In genomic region chrX:50100188-50100587, GRCh38 we compare ENCODE assay signal across 8 cellular contexts.
DNase-seq lines count a peak whose midpoint lies in the region; ATAC-seq and TF ChIP-seq lines count a peak whose summit lies in the region.

No MANE protein-coding gene starts in this region.

- H3K4me1 ChIP-seq in body of pancreas (no peaks in the 10 kb centered on the region), GM23248 (ENCODE audit: insufficient read depth) (no peaks in the 10 kb centered on the region)

- H3K27ac ChIP-seq in body of pancreas (no peak overlapping the region), GM23248 (no peak overlapping the region)

- DNase-seq in DMS53 treated with DMSO at 0.1 percent for 48 hours (lab: John Stamatoyannopoulos, UW; ENCODE audit: unreplicated experiment) (peak; percentile 30), body of pancreas (no peak), midbrain (lab: John Stamatoyannopoulos, UW) (peak; percentile 2), GM19238 (ENCODE audit: insufficient read length, low spot score) (no peak), GM23248 (no peak), NCI-H2171 treated with DMSO at 0.1 percent for 48 hours (lab: John Stamatoyannopoulos, UW) (no peak)
- DNase-seq in activated naive CD4-positive, alpha-beta T cell treated with anti-CD3 and anti-CD28 coated beads, Interleukin-2, amount 50 U/mL, for 72 hours (ENCODE audit: low spot score in 2 of 2), result no peak

- no peak overlapping the region for H3K4me2 ChIP-seq in GM23248 (ENCODE audit: unreplicated experiment)

- no peaks in the 10 kb centered on the region for H3K79me2 ChIP-seq in GM23248 (ENCODE audit: insufficient read depth)

- WGBS in body of pancreas, 2 donors, result 42 to 47% methylated on average over 3 of the region's 3 CpGs
- 64 to 67% methylated on average over 3 of the region's 3 CpGs for WGBS in GM23248 (ENCODE audit: low coverage in 1 of 2, low lambda C conversion rate in 2 of 2, missing lambda C conversion rate in 2 of 2), 2 experiments

- no peaks in the 10 kb centered on the region for H4K20me1 ChIP-seq in GM23248 (ENCODE audit: insufficient read depth)

- H3K9ac ChIP-seq in GM23248, result no peak overlapping the region

- H3K9me3 ChIP-seq in body of pancreas (no peaks in the 10 kb centered on the region), GM23248 (ENCODE audit: low read depth) (no peaks in the 10 kb centered on the region)

- peak in 5 of 7 experiments; percentile 14 to 44 (median 35) for TF ChIP-seq CTCF in body of pancreas (IDR thresholded peaks at IDR 0.05)

- in situ Hi-C loops in GM23248 (cut with MboI), result no loop called here

- H3K36me3 Mint-ChIP-seq in activated naive CD4-positive, alpha-beta T cell treated with anti-CD3 and anti-CD28 coated beads, Interleukin-2, amount 50 U/mL, for 72 hours, result no peaks in the 10 kb centered on the region

- H3K36me3 ChIP-seq in body of pancreas (replicated peaks in 1 of 2; ENCODE audit: insufficient read depth in 1 of 2, low read depth in 2 of 2) (no peaks in the 10 kb centered on the region), GM23248 (ENCODE audit: low read depth) (no peaks in the 10 kb centered on the region)

- H3K9me3 Mint-ChIP-seq in activated naive CD4-positive, alpha-beta T cell treated with anti-CD3 and anti-CD28 coated beads, Interleukin-2, amount 50 U/mL, for 72 hours, result no peaks in the 10 kb centered on the region

- no peak overlapping the region for H3K27ac Mint-ChIP-seq in activated naive CD4-positive, alpha-beta T cell treated with anti-CD3 and anti-CD28 coated beads, Interleukin-2, amount 50 U/mL, for 72 hours

- no peaks in the 10 kb centered on the region for H3K27me3 ChIP-seq in body of pancreas
- H3K27me3 ChIP-seq in GM23248 (replicated peaks; ENCODE audit: insufficient read depth), result no peaks in the 10 kb centered on the region

- no peak for TF ChIP-seq EP300 in Ishikawa (IDR thresholded peaks at IDR 0.05; ENCODE audit: borderline replicate concordance)

- H3K4me3 ChIP-seq in body of pancreas, result no peak overlapping the region
- no peak overlapping the region for H3K4me3 ChIP-seq in GM23248

- H3F3A ChIP-seq in GM23248 (ENCODE audit: insufficient read depth), result no peaks in the 10 kb centered on the region

- intact Hi-C loops in body of pancreas (cut with DNase I), result no loop called here

- ATAC-seq in body of pancreas, result peak; percentile 40
- ATAC-seq in activated naive CD4-positive, alpha-beta T cell treated with anti-CD3 and anti-CD28 coated beads, Interleukin-2, amount 50 U/mL, for 72 hours, result no peak

- peak; percentile 30 for TF ChIP-seq RAD21 in Ishikawa (IDR thresholded peaks at IDR 0.05; ENCODE audit: low read depth)

- H2AFZ ChIP-seq in GM23248, result no peak overlapping the region

- no peak for TF ChIP-seq POLR2A in body of pancreas (IDR thresholded peaks at IDR 0.05)

- H3K9me2 ChIP-seq in GM23248 (ENCODE audit: insufficient read depth), result no peaks in the 10 kb centered on the region

TF ChIP-seq in Ishikawa, 13 proteins besides CTCF, POLR2A, EP300 and RAD21:
- TF ChIP-seq NFIC (IDR thresholded peaks at IDR 0.05) (no peak), EGR1 (IDR thresholded peaks at IDR 0.05) (no peak), TEAD4 (IDR thresholded peaks at IDR 0.05) (no peak), FOXM1 (IDR thresholded peaks at IDR 0.05; ENCODE audit: borderline replicate concordance, low read depth) (no peak), REST (IDR thresholded peaks at IDR 0.05; ENCODE audit: low read depth) (no peak), YY1 (IDR thresholded peaks at IDR 0.05; ENCODE audit: low read depth) (no peak), CREB1 (IDR thresholded peaks at IDR 0.05; ENCODE audit: low read depth) (no peak), ZBTB7A (IDR thresholded peaks at IDR 0.05; ENCODE audit: low read depth) (no peak), MAX (IDR thresholded peaks at IDR 0.05) (no peak)

Comparison
In these comparisons a context has a peak if more than half of its experiments do, and no peak if none do; other contexts are left out.
1. DNase-seq: peak in DMS53 treated with DMSO at 0.1 percent for 48 hours (single experiment) and midbrain (single experiment); none in body of pancreas (0 of 4), GM19238 (single experiment), GM23248 (single experiment), NCI-H2171 treated with DMSO at 0.1 percent for 48 hours (single experiment) and activated naive CD4-positive, alpha-beta T cell treated with anti-CD3 and anti-CD28 coated beads, Interleukin-2, amount 50 U/mL, for 72 hours (0 of 2).